ENCODE assay signal across 31 cellular contexts in the genomic region with DNA sequence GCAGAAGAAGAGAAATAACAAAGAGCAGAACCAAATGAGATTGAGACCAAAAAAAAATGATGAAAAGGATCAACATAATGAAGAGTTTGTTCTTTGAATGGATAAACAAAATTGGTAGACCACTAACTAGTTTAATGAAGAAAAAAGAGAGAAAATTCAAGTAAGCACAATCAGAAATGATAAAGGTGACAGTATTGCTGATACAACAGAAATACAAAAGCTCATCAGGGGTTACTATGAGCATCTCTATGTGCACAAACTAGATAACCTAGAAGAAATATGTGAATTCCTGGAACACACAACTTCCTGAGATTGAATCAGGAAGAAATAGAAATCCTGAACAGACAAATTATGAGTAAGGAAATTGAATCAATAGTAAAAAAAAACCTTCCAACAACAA.
"Had no signal": no experiment of that assay in that cellular context is flagged by ENCODE, and none has a peak within 500 bp of the region (broad histone marks: within the 10 kb centered on the region; RNA-seq: fewer than 3 reads in every experiment).

No MANE protein-coding gene starts in this region.

- H3K27me3 Mint-ChIP-seq: naive thymus-derived CD4-positive, alpha-beta T cell; stimulated activated memory B cell treated with anti-CD40 and anti-IgM and Interleukin-4, amounts not matched to agents 10 μg/mL and 1 μg/mL and 100 μg/mL, for 72 hours; stimulated activated naive CD8-positive, alpha-beta T cell treated with anti-CD3 and anti-CD28 coated beads, Interleukin-15, Interleukin-2, amounts not matched to agents 100 ng/mL and 50 ng/mL, for 24 hours had no signal

- H3K4me1 Mint-ChIP-seq: natural killer cell; nephron; neural progenitor cell; stimulated activated memory B cell treated with anti-CD40 and anti-IgM and Interleukin-4, amounts not matched to agents 10 μg/mL and 1 μg/mL and 100 μg/mL, for 72 hours had no signal

- H3K4me3 ChIP-seq: neural progenitor cell, ovary, psoas muscle, skin epidermis, smooth muscle cell, spleen, suprapubic skin, testis, tibial artery, transverse colon, upper lobe of right lung, uterus had no signal

- H3K36me3 ChIP-seq: neural progenitor cell, ovary, spleen, suprapubic skin, tibial artery, transverse colon, upper lobe of right lung, uterus had no signal

- H3K79me2 ChIP-seq: parathyroid adenoma had no signal

- DNase-seq: naive thymus-derived CD4-positive, alpha-beta T cell; natural killer cell; occipital lobe; ovary; posterior cingulate gyrus; psoas muscle; right cardiac atrium; spleen; stimulated activated CD4-positive, alpha-beta T cell treated with anti-CD3 and anti-CD28 coated beads, Interleukin-12 subunit alpha, Interleukin-12 subunit beta, amount 100 ng/mL, for 4 hours; stimulated activated CD4-positive, alpha-beta T cell treated with anti-CD3 and anti-CD28 coated beads, Interleukin-1b, Interleukin-23, amount 100 ng/mL, for 48 hours; stimulated activated CD4-positive, alpha-beta T cell treated with anti-CD3 and anti-CD28 coated beads, Interleukin-4, amount 100 ng/mL, for 1 hour; stimulated activated CD4-positive, alpha-beta T cell treated with anti-CD3 and anti-CD28 coated beads, Interleukin-4, amount 100 ng/mL, for 4 hours; stimulated activated CD8-positive, alpha-beta memory T cell treated with anti-CD3 and anti-CD28 coated beads, Interleukin-4, amount 100 ng/mL, for 48 hours; stimulated activated naive CD4-positive, alpha-beta T cell treated with Interleukin-2 at 50 U/mL for 16 hours; substantia nigra; testis; tibial artery; transverse colon; upper lobe of right lung; uterus had no signal

- H3K9me3 Mint-ChIP-seq: type B pancreatic cell had no signal

- H3K27ac ChIP-seq: neural progenitor cell, ovary, parathyroid adenoma, psoas muscle, skin epidermis, spleen, suprapubic skin, testis, tibial artery, transverse colon, upper lobe of right lung, uterus had no signal

- H3K27ac Mint-ChIP-seq: naive thymus-derived CD4-positive, alpha-beta T cell; natural killer cell; nephron; neural progenitor cell; progenitor cell of endocrine pancreas; stimulated activated memory B cell treated with anti-CD40 and anti-IgM and Interleukin-4, amounts not matched to agents 10 μg/mL and 1 μg/mL and 100 μg/mL, for 72 hours; stimulated activated naive CD8-positive, alpha-beta T cell treated with anti-CD3 and anti-CD28 coated beads, Interleukin-15, Interleukin-2, amounts not matched to agents 100 ng/mL and 50 ng/mL, for 24 hours; type B pancreatic cell had no signal

- H3K4me1 ChIP-seq: neural progenitor cell, parathyroid adenoma, psoas muscle, spleen, suprapubic skin, testis, tibial artery, transverse colon, upper lobe of right lung, uterus had no signal

- H3K9ac ChIP-seq: neural progenitor cell, parathyroid adenoma had no signal

- H2AFZ ChIP-seq: neural progenitor cell, parathyroid adenoma had no signal

- H3K27me3 ChIP-seq: neural progenitor cell, ovary, spleen, suprapubic skin, testis, tibial artery, transverse colon, upper lobe of right lung, uterus had no signal

- H3K4me2 ChIP-seq: neural progenitor cell, smooth muscle cell had no signal

- ATAC-seq: naive thymus-derived CD4-positive, alpha-beta T cell; natural killer cell; psoas muscle; right cardiac atrium; sciatic nerve; stimulated activated memory B cell treated with anti-CD40 and anti-IgM and Interleukin-4, amounts not matched to agents 10 μg/mL and 1 μg/mL and 100 μg/mL, for 72 hours; upper lobe of right lung had no signal

- H3K9me3 ChIP-seq: ovary, testis, upper lobe of right lung had no signal

- H3K4me3 Mint-ChIP-seq: natural killer cell; nephron; neural progenitor cell; stimulated activated memory B cell treated with anti-CD40 and anti-IgM and Interleukin-4, amounts not matched to agents 10 μg/mL and 1 μg/mL and 100 μg/mL, for 72 hours; stimulated activated naive CD8-positive, alpha-beta T cell treated with anti-CD3 and anti-CD28 coated beads, Interleukin-15, Interleukin-2, amounts not matched to agents 100 ng/mL and 50 ng/mL, for 24 hours; type B pancreatic cell had no signal
